ENCODE assay signal across 8 cellular contexts in genomic region chr4:147617841-147618421, GRCh38. TPM values are rescaled to one million over a fixed set of nuclear protein-coding genes. Genes with fewer than 3 reads are reported as not detected.
DNase-seq lines count a peak whose midpoint lies in the region; ATAC-seq, FAIRE-seq and TF ChIP-seq lines count a peak whose summit lies in the region.

No MANE protein-coding gene starts in this region.

- H3K4me3 Mint-ChIP-seq in activated CD4-positive, alpha-beta T cell treated with anti-CD3 and anti-CD28 coated beads, Interleukin-2, amount 10 ng/mL, durations not matched to agents 7 days and 5 days = peak overlapping the region; percentile 88
- peak overlapping the region; percentile 99 for H3K4me3 Mint-ChIP-seq in activated T-helper 2 cell treated with anti-CD3 and anti-CD28 coated beads, Interferon-gamma antibody, Interleukin-2, Interleukin-4, amounts not matched to agents 10 μg/mL and 5 μg/mL and 100 μg/mL, durations not matched to agents 14 hours and 24 hours and 36 hours (ENCODE audit: low read depth)

- ATAC-seq in HG03066 (IDR thresholded peaks at IDR 0.05; ENCODE audit: low read depth, unreplicated experiment) = peak; percentile 12

- peaks cover 15% of the 10 kb centered on the region for H3K36me3 Mint-ChIP-seq in activated CD4-positive, alpha-beta T cell treated with anti-CD3 and anti-CD28 coated beads, Interleukin-2, amount 10 ng/mL, durations not matched to agents 7 days and 5 days (ENCODE audit: low read depth)
- peaks cover 26% of the 10 kb centered on the region for H3K36me3 Mint-ChIP-seq in activated T-helper 2 cell treated with anti-CD3 and anti-CD28 coated beads, Interferon-gamma antibody, Interleukin-2, Interleukin-4, amounts not matched to agents 10 μg/mL and 5 μg/mL and 100 μg/mL, durations not matched to agents 14 hours and 24 hours and 36 hours (ENCODE audit: low read depth)

- peaks cover 3 to 5% of the 10 kb centered on the region in 2 donors for H3K36me3 ChIP-seq in kidney (ENCODE audit: control insufficient read depth in 1 of 2, insufficient read depth in 2 of 2, low read length in 2 of 2)

- no peak for FAIRE-seq in kidney (lab: Jason Lieb, UNC)

- H3K9ac ChIP-seq in kidney (ENCODE audit: low read length in 2 of 2) = peak overlapping the region; percentile 74 to 76

- intact Hi-C loops in activated T-helper 2 cell treated with anti-CD3 and anti-CD28 coated beads, Interferon-gamma antibody, Interleukin-2, Interleukin-4, amounts not matched to agents 10 μg/mL and 5 μg/mL and 100 μg/mL, durations not matched to agents 14 hours and 24 hours and 36 hours (cut with micrococcal nuclease) = loop anchor here (1.0 to 10.0 kb wide), 5 partner anchors 66 to 824 kb away; partner anchors contain the start of genes ARHGAP10, NR3C2 and PRMT9
- intact Hi-C loops in kidney (cut with DNase I) = no loop called here

- POLR2A ChIA-PET in activated CD4-positive, alpha-beta T cell treated with anti-CD3 and anti-CD28 coated beads, Interleukin-2, amount 10 ng/mL, durations not matched to agents 7 days and 5 days (lab: Charles Lee) = interaction anchor here (0.6 to 1.1 kb wide), 2 partner anchors 1101 to 1316 kb away, joined by 3 to 4 read pairs; no protein-coding TSS in a partner anchor

- DNase-seq in activated CD4-positive, alpha-beta T cell treated with anti-CD3 and anti-CD28 coated beads, Interleukin-2, amount 10 ng/mL, durations not matched to agents 7 days and 5 days = no peak
- no peak for DNase-seq in activated CD4-positive, alpha-beta T cell treated with anti-CD3 and anti-CD28 coated beads for 1 hour
- no peak for DNase-seq in activated T-helper 2 cell treated with anti-CD3 and anti-CD28 coated beads, Interferon-gamma antibody, Interleukin-2, Interleukin-4, amounts not matched to agents 10 μg/mL and 5 μg/mL and 100 μg/mL, durations not matched to agents 14 hours and 24 hours and 36 hours (ENCODE audit: low spot score)
- no peak for DNase-seq in kidney
- no peak for DNase-seq in amniotic stem cell (lab: John Stamatoyannopoulos, UW)
- no peak for DNase-seq in NCI-H446 treated with DMSO at 0.1 percent for 48 hours (lab: John Stamatoyannopoulos, UW)

- H3K27me3 Mint-ChIP-seq in activated CD4-positive, alpha-beta T cell treated with anti-CD3 and anti-CD28 coated beads, Interleukin-2, amount 10 ng/mL, durations not matched to agents 7 days and 5 days = peaks cover 14% of the 10 kb centered on the region
- peaks cover 11% of the 10 kb centered on the region for H3K27me3 Mint-ChIP-seq in activated T-helper 2 cell treated with anti-CD3 and anti-CD28 coated beads, Interferon-gamma antibody, Interleukin-2, Interleukin-4, amounts not matched to agents 10 μg/mL and 5 μg/mL and 100 μg/mL, durations not matched to agents 14 hours and 24 hours and 36 hours (ENCODE audit: low read depth)

- no peaks in the 10 kb centered on the region for H3K9me3 Mint-ChIP-seq in activated CD4-positive, alpha-beta T cell treated with anti-CD3 and anti-CD28 coated beads, Interleukin-2, amount 10 ng/mL, durations not matched to agents 7 days and 5 days
- no peaks in the 10 kb centered on the region for H3K9me3 Mint-ChIP-seq in activated T-helper 2 cell treated with anti-CD3 and anti-CD28 coated beads, Interferon-gamma antibody, Interleukin-2, Interleukin-4, amounts not matched to agents 10 μg/mL and 5 μg/mL and 100 μg/mL, durations not matched to agents 14 hours and 24 hours and 36 hours

- peak overlapping the region; percentile 81 to 94 for H3K27ac ChIP-seq in kidney (ENCODE audit: low read depth in 2 of 2, low read length in 2 of 2)
- H3K27ac ChIP-seq in temporal lobe (ENCODE audit: low read depth, low read length) = peak overlapping the region; percentile 27

- H3K9me3 ChIP-seq in kidney (ENCODE audit: control insufficient read depth in 1 of 2, low read length in 2 of 2) = no peaks in the 10 kb centered on the region

- CTCF ChIA-PET in activated CD4-positive, alpha-beta T cell treated with anti-CD3 and anti-CD28 coated beads, Interleukin-2, amount 10 ng/mL, durations not matched to agents 7 days and 5 days (lab: Charles Lee) = interaction anchor here (0.7 to 3.3 kb wide), 7 partner anchors 9 to 249 kb away, joined by 3 to 17 read pairs (median 4); no protein-coding TSS in a partner anchor

- H3K27ac Mint-ChIP-seq in activated CD4-positive, alpha-beta T cell treated with anti-CD3 and anti-CD28 coated beads, Interleukin-2, amount 10 ng/mL, durations not matched to agents 7 days and 5 days = peak overlapping the region; percentile 95
- peak overlapping the region; percentile 98 for H3K27ac Mint-ChIP-seq in activated T-helper 2 cell treated with anti-CD3 and anti-CD28 coated beads, Interferon-gamma antibody, Interleukin-2, Interleukin-4, amounts not matched to agents 10 μg/mL and 5 μg/mL and 100 μg/mL, durations not matched to agents 14 hours and 24 hours and 36 hours

- no peak for TF ChIP-seq CTCF in kidney (IDR thresholded peaks at IDR 0.05; ENCODE audit: borderline replicate concordance, extremely low read depth, insufficient read depth)

- peaks cover 34% of the 10 kb centered on the region for H3K4me1 Mint-ChIP-seq in activated CD4-positive, alpha-beta T cell treated with anti-CD3 and anti-CD28 coated beads, Interleukin-2, amount 10 ng/mL, durations not matched to agents 7 days and 5 days
- H3K4me1 Mint-ChIP-seq in activated T-helper 2 cell treated with anti-CD3 and anti-CD28 coated beads, Interferon-gamma antibody, Interleukin-2, Interleukin-4, amounts not matched to agents 10 μg/mL and 5 μg/mL and 100 μg/mL, durations not matched to agents 14 hours and 24 hours and 36 hours (ENCODE audit: low read depth) = peaks cover 21% of the 10 kb centered on the region

- H3K4me3 ChIP-seq in kidney (ENCODE audit: low read length in 2 of 2) = peak overlapping the region; percentile 91 to 92

- peaks cover 6 to 9% of the 10 kb centered on the region in 2 donors for H3K4me1 ChIP-seq in kidney (ENCODE audit: control insufficient read depth in 1 of 2, insufficient read depth in 1 of 2, low read depth in 1 of 2, low read length in 2 of 2)

RNA-seq across cellular contexts. Expression of gene TMEM184C, which starts 0.7 kb away (rescaled TPM):
- total RNA-seq in activated CD4-positive, alpha-beta T cell treated with anti-CD3 and anti-CD28 coated beads, Interleukin-2, amount 10 ng/mL, durations not matched to agents 7 days and 5 days = 10 to 100 TPM; 17.4 to 19.2 TPM
- total RNA-seq in activated T-helper 2 cell treated with anti-CD3 and anti-CD28 coated beads, Interferon-gamma antibody, Interleukin-2, Interleukin-4, amounts not matched to agents 10 μg/mL and 5 μg/mL and 100 μg/mL, durations not matched to agents 14 hours and 24 hours and 36 hours = 20.4 and 22.0 TPM in 2 replicates
- total RNA-seq in kidney = 33.7 TPM
- polyA plus RNA-seq in kidney (ENCODE audit: insufficient read depth, low read depth, low replicate concordance) = 16.2 TPM
- total RNA-seq in temporal lobe = 36.6 TPM
